Comparison of ENCODE assay signal across 11 cellular contexts in genomic region chr6:13668291-13668928, GRCh38. TPM values are rescaled to one million over a fixed set of nuclear protein-coding genes. Genes with fewer than 3 reads are reported as not detected.
DNase-seq lines count a peak whose midpoint lies in the region; ATAC-seq, FAIRE-seq and TF ChIP-seq lines count a peak whose summit lies in the region.
"Had no signal": no experiment of that assay in that cellular context is flagged by ENCODE, and none has a peak within 500 bp of the region (broad histone marks: within the 10 kb centered on the region; RNA-seq: fewer than 3 reads in every experiment).

No MANE protein-coding gene starts in this region.

- H3K4me1 ChIP-seq in astrocyte (ENCODE audit: insufficient read depth, low read length): no peaks in the 10 kb centered on the region
- H3K4me1 ChIP-seq: prostate gland had no signal

- no peak overlapping the region for H3K4me2 ChIP-seq in astrocyte (ENCODE audit: low read length)

- H3K36me3 Mint-ChIP-seq in activated naive CD4-positive, alpha-beta T cell treated with anti-CD3 and anti-CD28 coated beads for 36 hours (ENCODE audit: low read depth): peaks cover 11% of the 10 kb centered on the region
- no peaks in the 10 kb centered on the region for H3K36me3 Mint-ChIP-seq in astrocyte (ENCODE audit: low read depth, unreplicated experiment)

- DNase-seq in activated naive CD4-positive, alpha-beta T cell treated with anti-CD3 and anti-CD28 coated beads for 36 hours: no peak
- no peak for DNase-seq in activated naive CD4-positive, alpha-beta T cell treated with anti-CD3 and anti-CD28 coated beads, Interleukin-2, amount 50 U/mL, for 16 hours
- DNase-seq in Kasumi-1 (lab: John Stamatoyannopoulos, UW) (peak; percentile 18 to 22), astrocyte (ENCODE audit: low read depth) (no peak), hypothalamus (lab: John Stamatoyannopoulos, UW) (no peak), putamen (ENCODE audit: low spot score) (no peak), mesenteric fat pad (ENCODE audit: low spot score) (no peak)
- DNase-seq in stimulated activated naive CD8-positive, alpha-beta T cell treated with anti-CD3 and anti-CD28 coated beads, Interleukin-15, amount 100 ng/mL, for 72 hours: no peak
- DNase-seq: left colon, NCI-H748 treated with DMSO at 0.1 percent for 48 hours had no signal

- peak overlapping the region; percentile 86 for H3K27ac Mint-ChIP-seq in activated naive CD4-positive, alpha-beta T cell treated with anti-CD3 and anti-CD28 coated beads for 36 hours
- H3K27ac Mint-ChIP-seq in astrocyte (ENCODE audit: unreplicated experiment): peak overlapping the region; percentile 70
- peak overlapping the region; percentile 46 to 67 for H3K27ac Mint-ChIP-seq in stimulated activated naive CD8-positive, alpha-beta T cell treated with anti-CD3 and anti-CD28 coated beads, Interleukin-15, amount 100 ng/mL, for 72 hours

- no peak overlapping the region for H3K4me3 ChIP-seq in astrocyte (ENCODE audit: insufficient read depth, low read depth, low read length)
- H3K4me3 ChIP-seq: prostate gland had no signal

- peaks cover 2% of the 10 kb centered on the region for H3K9me3 Mint-ChIP-seq in activated naive CD4-positive, alpha-beta T cell treated with anti-CD3 and anti-CD28 coated beads for 36 hours
- H3K9me3 Mint-ChIP-seq in astrocyte (ENCODE audit: unreplicated experiment): peaks cover 6% of the 10 kb centered on the region
- no peaks in the 10 kb centered on the region for H3K9me3 Mint-ChIP-seq in stimulated activated naive CD8-positive, alpha-beta T cell treated with anti-CD3 and anti-CD28 coated beads, Interleukin-15, amount 100 ng/mL, for 72 hours

- H3K9ac ChIP-seq in astrocyte (ENCODE audit: low read length): no peak overlapping the region

- no peak overlapping the region for H3K27ac ChIP-seq in astrocyte (ENCODE audit: low read depth, low read length)
- H3K27ac ChIP-seq: prostate gland had no signal

- peaks cover 68% of the 10 kb centered on the region for H4K20me1 ChIP-seq in astrocyte (ENCODE audit: insufficient read depth, low read length)

- intact Hi-C loops in activated naive CD4-positive, alpha-beta T cell treated with anti-CD3 and anti-CD28 coated beads for 36 hours (cut with micrococcal nuclease): loop anchor here (1.0 to 5.0 kb wide), 4 partner anchors 20 to 41 kb away; no protein-coding TSS in a partner anchor

- CTCF ChIA-PET in activated naive CD4-positive, alpha-beta T cell treated with anti-CD3 and anti-CD28 coated beads for 36 hours (lab: Charles Lee): no interaction called here

- no peaks in the 10 kb centered on the region for H3K9me3 ChIP-seq in astrocyte (ENCODE audit: insufficient read depth, low read depth, low read length)
- H3K9me3 ChIP-seq: prostate gland had no signal

- H3K27me3 ChIP-seq in astrocyte (ENCODE audit: insufficient read depth, low read length): no peaks in the 10 kb centered on the region

- no peak for TF ChIP-seq CTCF in astrocyte (IDR thresholded peaks at IDR 0.05; ENCODE audit: insufficient read depth, low read depth, low read length)

- H3K36me3 ChIP-seq in astrocyte (ENCODE audit: insufficient read depth, low read length): no peaks in the 10 kb centered on the region
- H3K36me3 ChIP-seq: prostate gland had no signal

- ATAC-seq in stimulated activated naive CD8-positive, alpha-beta T cell treated with anti-CD3 and anti-CD28 coated beads, Interleukin-15, amount 100 ng/mL, for 72 hours: peak; percentile 99
- ATAC-seq: left colon had no signal

- H3K27me3 Mint-ChIP-seq in activated naive CD4-positive, alpha-beta T cell treated with anti-CD3 and anti-CD28 coated beads for 36 hours (ENCODE audit: low read depth): no peaks in the 10 kb centered on the region
- no peaks in the 10 kb centered on the region for H3K27me3 Mint-ChIP-seq in astrocyte (ENCODE audit: low read depth, unreplicated experiment)
- H3K27me3 Mint-ChIP-seq in stimulated activated naive CD8-positive, alpha-beta T cell treated with anti-CD3 and anti-CD28 coated beads, Interleukin-15, amount 100 ng/mL, for 72 hours: no peaks in the 10 kb centered on the region

- H3K4me1 Mint-ChIP-seq in activated naive CD4-positive, alpha-beta T cell treated with anti-CD3 and anti-CD28 coated beads for 36 hours (ENCODE audit: low read depth): peaks cover 90% of the 10 kb centered on the region
- peaks cover 12% of the 10 kb centered on the region for H3K4me1 Mint-ChIP-seq in astrocyte (ENCODE audit: low read depth, unreplicated experiment)
- peaks cover 87% of the 10 kb centered on the region for H3K4me1 Mint-ChIP-seq in stimulated activated naive CD8-positive, alpha-beta T cell treated with anti-CD3 and anti-CD28 coated beads, Interleukin-15, amount 100 ng/mL, for 72 hours

- H2AFZ ChIP-seq in astrocyte (ENCODE audit: low read depth, low read length): no peak overlapping the region

- no peak for FAIRE-seq in astrocyte (lab: Jason Lieb, UNC)

- peak overlapping the region; percentile 5 for H3K4me3 Mint-ChIP-seq in activated naive CD4-positive, alpha-beta T cell treated with anti-CD3 and anti-CD28 coated beads for 36 hours
- H3K4me3 Mint-ChIP-seq in astrocyte (ENCODE audit: unreplicated experiment): no peak overlapping the region
- peak overlapping the region; percentile 48 to 69 for H3K4me3 Mint-ChIP-seq in stimulated activated naive CD8-positive, alpha-beta T cell treated with anti-CD3 and anti-CD28 coated beads, Interleukin-15, amount 100 ng/mL, for 72 hours

- peaks cover 99% of the 10 kb centered on the region for H3K79me2 ChIP-seq in astrocyte (ENCODE audit: insufficient read depth, low read length)

RNA-seq across cellular contexts. Expression of gene RANBP9, which starts 43.2 kb away (rescaled TPM):
- 10 to 100 TPM; 61.2 to 62.9 TPM for total RNA-seq in activated naive CD4-positive, alpha-beta T cell treated with anti-CD3 and anti-CD28 coated beads for 36 hours
- total RNA-seq in astrocyte: 42.1 and 43.7 TPM in 2 replicates
- total RNA-seq in mesenteric fat pad: 42.2 TPM

RNA-seq across cellular contexts. Expression of gene NOL7, which starts 53.3 kb away (rescaled TPM):
- total RNA-seq in activated naive CD4-positive, alpha-beta T cell treated with anti-CD3 and anti-CD28 coated beads for 36 hours: 10 to 100 TPM; 79.5 to 80.8 TPM
- total RNA-seq in astrocyte (62.0 and 63.7 TPM in 2 replicates), mesenteric fat pad (47.0 TPM)

Comparison
In these comparisons a context has a peak if more than half of its experiments do, and no peak if none do; other contexts are left out.
1. DNase-seq: peak in Kasumi-1 (2 of 2); none in activated naive CD4-positive, alpha-beta T cell treated with anti-CD3 and anti-CD28 coated beads for 36 hours (single experiment), activated naive CD4-positive, alpha-beta T cell treated with anti-CD3 and anti-CD28 coated beads, Interleukin-2, amount 50 U/mL, for 16 hours (single experiment), astrocyte (single experiment), stimulated activated naive CD8-positive, alpha-beta T cell treated with anti-CD3 and anti-CD28 coated beads, Interleukin-15, amount 100 ng/mL, for 72 hours (0 of 2), hypothalamus (0 of 51), putamen (single experiment) and mesenteric fat pad (single experiment).
2. Peak in every context shown above with its lines, with median percentiles within 50 percentile points of each other: H3K27ac Mint-ChIP-seq.